19 cellular contexts compared by ENCODE assay signal in genomic region chr11:35134403-35135126, GRCh38. TPM values are rescaled to one million over a fixed set of nuclear protein-coding genes. Genes with fewer than 3 reads are reported as not detected.
DNase-seq lines count a peak whose midpoint lies in the region; ATAC-seq, FAIRE-seq and TF ChIP-seq lines count a peak whose summit lies in the region.
"Had no signal": no experiment of that assay in that cellular context is flagged by ENCODE, and none has a peak within 500 bp of the region (broad histone marks: within the 10 kb centered on the region; RNA-seq: fewer than 3 reads in every experiment).

No MANE protein-coding gene starts in this region.

- no peak overlapping the region for H3K9ac ChIP-seq in astrocyte (ENCODE audit: low read length)
- H3K9ac ChIP-seq: neural progenitor cell had no signal

- H3K4me3 ChIP-seq in astrocyte (ENCODE audit: insufficient read depth, low read depth, low read length) (no peak overlapping the region), retinal pigment epithelial cell (ENCODE audit: low read length) (no peak overlapping the region)
- H3K4me3 ChIP-seq: neural progenitor cell, vagina had no signal

- peak; percentile 51 for DNase-seq in D341Med (ENCODE audit: low spot score)
- DNase-seq in GM19239 (ENCODE audit: insufficient read length, low spot score): no peak
- DNase-seq in astrocyte (ENCODE audit: low read depth): no peak
- peak; percentile 19 for DNase-seq in retinal pigment epithelial cell (ENCODE audit: low read depth)
- DNase-seq in activated naive CD8-positive, alpha-beta T cell treated with anti-CD3 and anti-CD28 coated beads, Interleukin-2, amount 50 U/mL, for 24 hours: no peak
- DNase-seq in COLO668 (lab: John Stamatoyannopoulos, UW; ENCODE audit: unreplicated experiment): no peak
- DNase-seq: activated CD8-positive, alpha-beta T cell treated with anti-CD3 and anti-CD28 coated beads, Interleukin-2, amount 10 ng/mL, durations not matched to agents 7 days and 5 days; activated naive CD4-positive, alpha-beta T cell treated with Interleukin-2 at 50 U/mL for 16 hours; activated T-cell treated with anti-CD3 and anti-CD28 coated beads, Interleukin-2, amount 50 U/mL, for 24 hours; COR-L47; effector CD8-positive, alpha-beta T cell; erythroblast; H7; MM.1S; OCI-M1 had no signal

- H3K9me3 ChIP-seq in astrocyte (ENCODE audit: insufficient read depth, low read depth, low read length): no peaks in the 10 kb centered on the region
- H3K9me3 ChIP-seq: vagina had no signal

- peaks cover 14% of the 10 kb centered on the region for H3K79me2 ChIP-seq in astrocyte (ENCODE audit: insufficient read depth, low read length)

- H2AFZ ChIP-seq in astrocyte (ENCODE audit: low read depth, low read length): no peak overlapping the region
- H2AFZ ChIP-seq: neural progenitor cell had no signal

- FAIRE-seq in GM19239 (lab: Jason Lieb, UNC) (peak; percentile 70), astrocyte (lab: Jason Lieb, UNC) (peak; percentile 65)
- FAIRE-seq: keratinocyte had no signal

- H3K27ac Mint-ChIP-seq in astrocyte (ENCODE audit: unreplicated experiment): no peak overlapping the region
- no peak overlapping the region for H3K27ac Mint-ChIP-seq in activated naive CD8-positive, alpha-beta T cell treated with anti-CD3 and anti-CD28 coated beads, Interleukin-2, amount 50 U/mL, for 24 hours
- H3K27ac Mint-ChIP-seq: activated CD8-positive, alpha-beta T cell treated with anti-CD3 and anti-CD28 coated beads, Interleukin-2, amount 10 ng/mL, durations not matched to agents 7 days and 5 days; activated T-cell treated with anti-CD3 and anti-CD28 coated beads, Interleukin-2, amount 50 U/mL, for 24 hours; neural progenitor cell had no signal

- no peak overlapping the region for H3K4me3 Mint-ChIP-seq in astrocyte (ENCODE audit: unreplicated experiment)
- no peak overlapping the region for H3K4me3 Mint-ChIP-seq in activated naive CD8-positive, alpha-beta T cell treated with anti-CD3 and anti-CD28 coated beads, Interleukin-2, amount 50 U/mL, for 24 hours
- H3K4me3 Mint-ChIP-seq: activated CD8-positive, alpha-beta T cell treated with anti-CD3 and anti-CD28 coated beads, Interleukin-2, amount 10 ng/mL, durations not matched to agents 7 days and 5 days; activated T-cell treated with anti-CD3 and anti-CD28 coated beads, Interleukin-2, amount 50 U/mL, for 24 hours; neural progenitor cell had no signal

- no peak for TF ChIP-seq CTCF in astrocyte (IDR thresholded peaks at IDR 0.05; ENCODE audit: insufficient read depth, low read depth, low read length)
- no peak for TF ChIP-seq CTCF in retinal pigment epithelial cell (conservative IDR thresholded peaks at IDR 0.05; ENCODE audit: low read depth, low read length)

- peaks cover 1% of the 10 kb centered on the region for H3K4me1 Mint-ChIP-seq in astrocyte (ENCODE audit: low read depth, unreplicated experiment)
- H3K4me1 Mint-ChIP-seq in activated naive CD8-positive, alpha-beta T cell treated with anti-CD3 and anti-CD28 coated beads, Interleukin-2, amount 50 U/mL, for 24 hours: peaks cover 62% of the 10 kb centered on the region

- no peaks in the 10 kb centered on the region for H3K27me3 ChIP-seq in astrocyte (ENCODE audit: insufficient read depth, low read length)
- H3K27me3 ChIP-seq: vagina had no signal

- H3K4me1 ChIP-seq in astrocyte (ENCODE audit: insufficient read depth, low read length): peaks cover 7% of the 10 kb centered on the region

- H3K27me3 Mint-ChIP-seq in astrocyte (ENCODE audit: low read depth, unreplicated experiment): peaks cover 26% of the 10 kb centered on the region
- no peaks in the 10 kb centered on the region for H3K27me3 Mint-ChIP-seq in activated naive CD8-positive, alpha-beta T cell treated with anti-CD3 and anti-CD28 coated beads, Interleukin-2, amount 50 U/mL, for 24 hours
- H3K27me3 Mint-ChIP-seq: activated T-cell treated with anti-CD3 and anti-CD28 coated beads, Interleukin-2, amount 50 U/mL, for 24 hours had no signal

- no peak overlapping the region for H3K27ac ChIP-seq in astrocyte (ENCODE audit: low read depth, low read length)
- H3K27ac ChIP-seq: neural progenitor cell, vagina had no signal

- no peaks in the 10 kb centered on the region for H3K36me3 Mint-ChIP-seq in astrocyte (ENCODE audit: low read depth, unreplicated experiment)
- H3K36me3 Mint-ChIP-seq in activated naive CD8-positive, alpha-beta T cell treated with anti-CD3 and anti-CD28 coated beads, Interleukin-2, amount 50 U/mL, for 24 hours (ENCODE audit: low read depth): peaks cover 1% of the 10 kb centered on the region
- H3K36me3 Mint-ChIP-seq: neural progenitor cell had no signal

- no peaks in the 10 kb centered on the region for H3K36me3 ChIP-seq in astrocyte (ENCODE audit: insufficient read depth, low read length)
- H3K36me3 ChIP-seq: neural progenitor cell, vagina had no signal

- H3K9me3 Mint-ChIP-seq in astrocyte (ENCODE audit: unreplicated experiment): no peaks in the 10 kb centered on the region
- H3K9me3 Mint-ChIP-seq in activated naive CD8-positive, alpha-beta T cell treated with anti-CD3 and anti-CD28 coated beads, Interleukin-2, amount 50 U/mL, for 24 hours: no peaks in the 10 kb centered on the region
- H3K9me3 Mint-ChIP-seq: activated T-cell treated with anti-CD3 and anti-CD28 coated beads, Interleukin-2, amount 50 U/mL, for 24 hours; neural progenitor cell had no signal

- H3K4me2 ChIP-seq in astrocyte (ENCODE audit: low read length): no peak overlapping the region
- H3K4me2 ChIP-seq: neural progenitor cell had no signal

- peaks cover 4% of the 10 kb centered on the region for H4K20me1 ChIP-seq in astrocyte (ENCODE audit: insufficient read depth, low read length)

- no peak for ATAC-seq in activated naive CD8-positive, alpha-beta T cell treated with anti-CD3 and anti-CD28 coated beads, Interleukin-2, amount 50 U/mL, for 24 hours
- ATAC-seq in HG03139 (IDR thresholded peaks at IDR 0.05; ENCODE audit: unreplicated experiment): no peak
- ATAC-seq: activated CD8-positive, alpha-beta T cell treated with anti-CD3 and anti-CD28 coated beads, Interleukin-2, amount 10 ng/mL, durations not matched to agents 7 days and 5 days had no signal

RNA-seq across cellular contexts. Expression of gene CD44, which starts 4.4 kb away (rescaled TPM):
- 148 and 154 TPM in 2 replicates for total RNA-seq in astrocyte

Comparison
In these comparisons a context has a peak if more than half of its experiments do, and no peak if none do; other contexts are left out.
1. DNase-seq: peak in D341Med (single experiment) and retinal pigment epithelial cell (single experiment); none in GM19239 (single experiment), astrocyte (single experiment), activated naive CD8-positive, alpha-beta T cell treated with anti-CD3 and anti-CD28 coated beads, Interleukin-2, amount 50 U/mL, for 24 hours (single experiment) and COLO668 (single experiment).